ENCODE assay signal across 2 cellular contexts in genomic region chrX:126190888-126191287, GRCh38. TPM values are rescaled to one million over a fixed set of nuclear protein-coding genes. Genes with fewer than 3 reads are reported as not detected.
"Had no signal": no experiment of that assay in that cellular context is flagged by ENCODE, and none has a peak within 500 bp of the region (broad histone marks: within the 10 kb centered on the region; RNA-seq: fewer than 3 reads in every experiment).

No MANE protein-coding gene starts in this region.

RNA-seq across cellular contexts. Expression of gene DCAF12L2, which starts 24.8 kb away (rescaled TPM):
- total RNA-seq: G401, GM12878 had no signal
